In genomic region chr12:212799-213526, GRCh38 we compare ENCODE assay signal across 17 cellular contexts. TPM values are rescaled to one million over a fixed set of nuclear protein-coding genes. Genes with fewer than 3 reads are reported as not detected.
DNase-seq lines count a peak whose midpoint lies in the region; ATAC-seq, FAIRE-seq and TF ChIP-seq lines count a peak whose summit lies in the region.
"Had no signal": no experiment of that assay in that cellular context is flagged by ENCODE, and none has a peak within 500 bp of the region (broad histone marks: within the 10 kb centered on the region; RNA-seq: fewer than 3 reads in every experiment).

No MANE protein-coding gene starts in this region.

- H3F3A ChIP-seq in GM23248 (ENCODE audit: insufficient read depth), result no peaks in the 10 kb centered on the region

- dilution Hi-C loops in IMR-90 (cut with HindIII; ENCODE audit: low sequenced_read_pairs, unreplicated experiment), result no loop called here

- H3K79me2 ChIP-seq in GM23248 (ENCODE audit: insufficient read depth), result no peaks in the 10 kb centered on the region

- TF ChIP-seq RAD21 in A549 (conservative IDR thresholded peaks at IDR 0.05 in 1 of 2, IDR thresholded peaks at IDR 0.05 in 1 of 2) (no peak), IMR-90 (IDR thresholded peaks at IDR 0.05; ENCODE audit: low read length) (no peak)

- H3K14ac ChIP-seq in IMR-90 (replicated peaks; ENCODE audit: low read depth, low read length), result no peak overlapping the region

- no peak overlapping the region for H3K4me3 ChIP-seq in A549
- no peak overlapping the region for H3K4me3 ChIP-seq in IMR-90 (ENCODE audit: insufficient read depth, low read depth, low read length)
- H3K4me3 ChIP-seq in fibroblast of villous mesenchyme (ENCODE audit: low read depth, low read length), result no peak overlapping the region
- no peak overlapping the region for H3K4me3 ChIP-seq in GM23248

- no peak overlapping the region for H3K56ac ChIP-seq in IMR-90 (ENCODE audit: extremely low read depth, insufficient read depth, low read length)

- H2BK120ac ChIP-seq in IMR-90 (ENCODE audit: low read depth, low read length), result no peak overlapping the region

- CTCF ChIA-PET in A549 (lab: Yijun Ruan, JAX) (interaction anchor here (0.7 to 1.9 kb wide), 6 partner anchors 8 to 23 kb away, joined by 3 to 9 read pairs (median 6); no protein-coding TSS in a partner anchor), IMR-90 (lab: Yijun Ruan, JAX) (interaction anchor here (0.6 kb wide), 1 partner anchor 137 kb away, joined by 4 read pairs; no protein-coding TSS in a partner anchor)
- CTCF ChIA-PET in activated naive CD4-positive, alpha-beta T cell treated with anti-CD3 and anti-CD28 coated beads for 36 hours (lab: Charles Lee), result no interaction called here

- H4K20me1 ChIP-seq in IMR-90 (ENCODE audit: insufficient read depth, low read length) (no peaks in the 10 kb centered on the region; the same call in 1 of the 2 replicates), GM23248 (ENCODE audit: insufficient read depth) (no peaks in the 10 kb centered on the region)

- H4K91ac ChIP-seq in IMR-90 (ENCODE audit: insufficient read depth, low read depth, low read length), result no peak overlapping the region

- in situ Hi-C loops in IMR-90 (cut with MboI; ENCODE audit: low sequenced_read_pairs) (no loop called here), GM23248 (cut with MboI) (no loop called here)

- no peaks in the 10 kb centered on the region for H3K9me1 ChIP-seq in IMR-90 (ENCODE audit: insufficient read depth, low read length)

- peak overlapping the region; percentile 19 for H2AFZ ChIP-seq in IMR-90 (replicated peaks; ENCODE audit: low read length, poor library complexity)
- H2AFZ ChIP-seq in GM23248, result no peak overlapping the region

- no peaks in the 10 kb centered on the region for H3K79me1 ChIP-seq in IMR-90 (ENCODE audit: low read depth in 1 of 2, low read length in 2 of 2)

- TF ChIP-seq POLR2A in A549 (IDR thresholded peaks at IDR 0.05; ENCODE audit: low read length) (no peak), IMR-90 (IDR thresholded peaks at IDR 0.05; ENCODE audit: low read depth, low read length) (no peak)

- H3K27ac ChIP-seq in A549, result 0 out of 6 replicates have a peak overlapping the region, but pooled peaks of 1 of the 2 experiments have one; percentile 8
- H3K27ac ChIP-seq in IMR-90 (ENCODE audit: insufficient read depth, low read length), result no peak overlapping the region
- H3K27ac ChIP-seq in GM23248, result no peak overlapping the region

- no TSS peak for BruUV-seq in IMR-90 (replicated peaks; lab: Mats Ljungman, UMichigan)

- peak in 1 of 2 experiments; percentile 27; a peak in 3 of 6 replicates for ATAC-seq in A549
- ATAC-seq in IMR-90 (ENCODE audit: low read depth), result no peak; the same call in none of the 2 replicates
- ATAC-seq in GM18909 (IDR thresholded peaks at IDR 0.05; ENCODE audit: poor library complexity, unreplicated experiment), result no peak
- ATAC-seq: HCT116 had no signal

- H3K4ac ChIP-seq in IMR-90 (ENCODE audit: low read depth, low read length), result no peak overlapping the region

- intact Hi-C loops in IMR-90 (cut with micrococcal nuclease), result no loop called here
- intact Hi-C loops in activated naive CD4-positive, alpha-beta T cell treated with anti-CD3 and anti-CD28 coated beads for 36 hours (cut with micrococcal nuclease), result no loop called here

- no peak for TF ChIP-seq EP300 in A549 (IDR thresholded peaks at IDR 0.05)

- H3K27ac Mint-ChIP-seq in nephron progenitor cell, result no peak overlapping the region
- no peak overlapping the region for H3K27ac Mint-ChIP-seq in activated naive CD4-positive, alpha-beta T cell treated with anti-CD3 and anti-CD28 coated beads for 36 hours
- H3K27ac Mint-ChIP-seq: activated naive CD4-positive, alpha-beta T cell treated with anti-CD3 and anti-CD28 coated beads, Interleukin-2, amount 10 ng/mL, durations not matched to agents 7 days and 5 days had no signal

- no peak overlapping the region for H2AK9ac ChIP-seq in IMR-90 (replicated peaks; ENCODE audit: low read depth, low read length, poor library complexity)

- H3K9ac ChIP-seq in IMR-90 (ENCODE audit: low read depth, low read length), result no peak overlapping the region
- H3K9ac ChIP-seq in GM23248, result no peak overlapping the region

- H3K18ac ChIP-seq in IMR-90 (ENCODE audit: low read depth, low read length), result no peak overlapping the region

- no peak overlapping the region for H4K5ac ChIP-seq in IMR-90 (ENCODE audit: low read depth, low read length)

- no peak overlapping the region for H2BK20ac ChIP-seq in IMR-90 (ENCODE audit: low read depth, low read length)

- H3K4me1 ChIP-seq in A549 (peaks cover 18% of the 10 kb centered on the region), IMR-90 (ENCODE audit: control insufficient read depth, insufficient read depth, low read length) (peaks cover 2% of the 10 kb centered on the region; the same call in 1 of the 2 replicates), GM23248 (ENCODE audit: insufficient read depth) (no peaks in the 10 kb centered on the region)

- H3K4me2 ChIP-seq in A549, result peak overlapping the region; percentile 31; the same call in 2 of the 3 replicates
- H3K4me2 ChIP-seq in IMR-90 (ENCODE audit: low read depth, low read length), result no peak overlapping the region
- no peak overlapping the region for H3K4me2 ChIP-seq in GM23248 (ENCODE audit: unreplicated experiment)

- no peak overlapping the region for H2BK5ac ChIP-seq in IMR-90 (ENCODE audit: low read depth, low read length, poor library complexity, severe bottlenecking)

- H3K23ac ChIP-seq in IMR-90 (ENCODE audit: low read depth, low read length), result no peak overlapping the region

- H3K27me3 ChIP-seq in IMR-90 (ENCODE audit: control insufficient read depth, insufficient read depth, low read length) (peaks cover 72% of the 10 kb centered on the region), GM23248 (replicated peaks; ENCODE audit: insufficient read depth) (peaks cover 45% of the 10 kb centered on the region)

- H2AK5ac ChIP-seq in IMR-90 (ENCODE audit: low read depth, low read length), result no peak overlapping the region

- 57% methylated on average over 13 of the region's 21 CpGs for WGBS in A549 (ENCODE audit: missing lambda C conversion rate)
- 55% methylated on average over 12 of the region's 21 CpGs; no CpG with 5 or more reads in 1 of the 2 experiments for WGBS in IMR-90 (ENCODE audit: extremely low coverage in 2 of 2, insufficient read length in 1 of 2), 2 experiments
- 39 to 41% methylated on average over 20 to 21 of the region's 21 CpGs for WGBS in GM23248 (ENCODE audit: low coverage in 1 of 2, low lambda C conversion rate in 2 of 2, missing lambda C conversion rate in 2 of 2), 2 experiments

- DNase-seq in A549 (ENCODE audit: low read depth in 1 of 2, low spot score in 1 of 2) (no peak), IMR-90 (peak; percentile 6), fibroblast of villous mesenchyme (ENCODE audit: low read depth) (peak; percentile 17), nephron progenitor cell (no peak), NCI-H748 (lab: John Stamatoyannopoulos, UW; ENCODE audit: unreplicated experiment) (no peak), GM23248 (no peak)
- no peak for DNase-seq in activated naive CD4-positive, alpha-beta T cell treated with anti-CD3 and anti-CD28 coated beads for 36 hours
- DNase-seq: activated CD4-positive, alpha-beta T cell treated with anti-CD3 and anti-CD28 coated beads, Interleukin-2, amount 50 U/mL, for 4 hours; activated naive CD4-positive, alpha-beta T cell treated with anti-CD3 and anti-CD28 coated beads, Interleukin-2, amount 10 ng/mL, durations not matched to agents 7 days and 5 days; cortex of kidney; midbrain; NCI-H510A; stimulated activated CD4-positive, alpha-beta T cell treated with anti-CD3 and anti-CD28 coated beads, Interleukin-12 subunit alpha, Interleukin-12 subunit beta, amount 100 ng/mL, for 4 hours; SW 1271 had no signal

- FAIRE-seq in A549 (lab: Jason Lieb, UNC), result no peak

- H3K4me3 Mint-ChIP-seq in nephron progenitor cell, result peak overlapping the region; percentile 24
- no peak overlapping the region for H3K4me3 Mint-ChIP-seq in activated naive CD4-positive, alpha-beta T cell treated with anti-CD3 and anti-CD28 coated beads for 36 hours
- H3K4me3 Mint-ChIP-seq: activated naive CD4-positive, alpha-beta T cell treated with anti-CD3 and anti-CD28 coated beads, Interleukin-2, amount 10 ng/mL, durations not matched to agents 7 days and 5 days had no signal

- H3K9me3 Mint-ChIP-seq in nephron progenitor cell, result no peaks in the 10 kb centered on the region
- no peaks in the 10 kb centered on the region for H3K9me3 Mint-ChIP-seq in activated naive CD4-positive, alpha-beta T cell treated with anti-CD3 and anti-CD28 coated beads for 36 hours
- H3K9me3 Mint-ChIP-seq: activated naive CD4-positive, alpha-beta T cell treated with anti-CD3 and anti-CD28 coated beads, Interleukin-2, amount 10 ng/mL, durations not matched to agents 7 days and 5 days had no signal

- peaks cover 75% of the 10 kb centered on the region for H3K4me1 Mint-ChIP-seq in nephron progenitor cell
- peaks cover 2% of the 10 kb centered on the region for H3K4me1 Mint-ChIP-seq in activated naive CD4-positive, alpha-beta T cell treated with anti-CD3 and anti-CD28 coated beads for 36 hours (ENCODE audit: low read depth)
- H3K4me1 Mint-ChIP-seq: activated naive CD4-positive, alpha-beta T cell treated with anti-CD3 and anti-CD28 coated beads, Interleukin-2, amount 10 ng/mL, durations not matched to agents 7 days and 5 days had no signal

- H3K36me3 ChIP-seq in IMR-90 (ENCODE audit: control insufficient read depth, insufficient read depth, low read length) (no peaks in the 10 kb centered on the region), GM23248 (ENCODE audit: low read depth) (no peaks in the 10 kb centered on the region)

- H3K27me3 Mint-ChIP-seq in nephron progenitor cell (ENCODE audit: low read depth, poor library complexity), result peaks cover 17% of the 10 kb centered on the region
- peaks cover 27% of the 10 kb centered on the region for H3K27me3 Mint-ChIP-seq in activated naive CD4-positive, alpha-beta T cell treated with anti-CD3 and anti-CD28 coated beads for 36 hours (ENCODE audit: low read depth)

- H4K8ac ChIP-seq in IMR-90 (ENCODE audit: low read depth in 2 of 2, low read length in 2 of 2), result no peak overlapping the region

- no peak for TF ChIP-seq CTCF in A549 (IDR thresholded peaks at IDR 0.05)
- TF ChIP-seq CTCF in IMR-90 (conservative IDR thresholded peaks at IDR 0.05; ENCODE audit: low read depth, low read length), result no peak
- no peak for TF ChIP-seq CTCF in fibroblast of villous mesenchyme (IDR thresholded peaks at IDR 0.05; ENCODE audit: insufficient read depth, low read depth, low read length)
- TF ChIP-seq CTCF in nephron progenitor cell (IDR thresholded peaks at IDR 0.05), result no peak

- H3K9me3 ChIP-seq in A549 (no peaks in the 10 kb centered on the region), IMR-90 (ENCODE audit: control insufficient read depth, insufficient read depth, low read length) (no peaks in the 10 kb centered on the region), GM23248 (ENCODE audit: low read depth) (no peaks in the 10 kb centered on the region)

- no peak overlapping the region for H2BK15ac ChIP-seq in IMR-90 (ENCODE audit: low read depth, low read length)

- POLR2A ChIA-PET in A549 (lab: Yijun Ruan, JAX), result no interaction called here
- POLR2A ChIA-PET in IMR-90 (lab: Charles Lee; ENCODE audit: unreplicated experiment), result no interaction called here

- H3K9me2 ChIP-seq in GM23248 (ENCODE audit: insufficient read depth), result no peaks in the 10 kb centered on the region

- H3K36me3 Mint-ChIP-seq in nephron progenitor cell (ENCODE audit: low read depth), result no peaks in the 10 kb centered on the region
- H3K36me3 Mint-ChIP-seq in activated naive CD4-positive, alpha-beta T cell treated with anti-CD3 and anti-CD28 coated beads for 36 hours (ENCODE audit: low read depth), result no peaks in the 10 kb centered on the region
- H3K36me3 Mint-ChIP-seq: activated naive CD4-positive, alpha-beta T cell treated with anti-CD3 and anti-CD28 coated beads, Interleukin-2, amount 10 ng/mL, durations not matched to agents 7 days and 5 days had no signal

RNA-seq across cellular contexts. Expression of gene SLC6A12, which starts 1.0 kb away (rescaled TPM):
- polyA plus RNA-seq in A549 (2011; rRNA removed) (0.78 and 1.2 TPM in 2 replicates), A549 (2017; fragmentation: RNase III; extraction: RNeasy Plus Mini Kit Qiagen cat#74134 plus additional on column Dnase treatment) (0.88 to 4.4 TPM (median 3.9 TPM) in 3 replicates), IMR-90 (2012; rRNA removed) (not detected in 2 replicates), GM23248 (2016; fragmentation: Nextera tagmentation; extraction: Ambion mirVana) (not detected in 2 replicates)
- polyA plus RNA-seq in A549 (2012; cell fraction: cytosol; rRNA removed), result 0.08 and 0.29 TPM in 2 replicates
- 0.39 and 0.42 TPM in 2 replicates for polyA plus RNA-seq in A549 (2012; cell fraction: nucleus; rRNA removed)
- 2.3 and 3.7 TPM in 2 replicates for polyA minus RNA-seq in A549 (2011; rRNA and poly(A)+ RNA removed)
- total RNA-seq in IMR-90 (2012; rRNA removed) (not detected in 2 replicates), fibroblast of villous mesenchyme (not detected in 2 replicates)
- 0.01 TPM in 1 of 2 replicates, not detected in the other for polyA plus RNA-seq in IMR-90 (2012; cell fraction: cytosol; rRNA removed)
- polyA plus RNA-seq in IMR-90 (2012; cell fraction: nucleus; rRNA removed; ENCODE audit: low replicate concordance), result 0.10 TPM in 1 of 2 replicates, not detected in the other
- not detected in 2 replicates for total RNA-seq in GM23248 (2014; rRNA removed; shearing (Covaris generic))
- total RNA-seq in activated naive CD4-positive, alpha-beta T cell treated with anti-CD3 and anti-CD28 coated beads for 36 hours, result under 1 TPM in 1 of 2 experiments, not detected in 1; 0.21 TPM
- polyA plus RNA-seq: BJ had no signal

RNA-seq across cellular contexts. Expression of gene SLC6A13, which starts 49.7 kb away (rescaled TPM):
- polyA plus RNA-seq in A549 (2011; rRNA removed) (0.22 and 0.43 TPM in 2 replicates), A549 (2017; fragmentation: RNase III; extraction: RNeasy Plus Mini Kit Qiagen cat#74134 plus additional on column Dnase treatment) (0.20 to 0.61 TPM (median 0.49 TPM) in 3 replicates), IMR-90 (2012; rRNA removed) (0.10 TPM in 1 of 2 replicates, not detected in the other), GM23248 (2016; fragmentation: Nextera tagmentation; extraction: Ambion mirVana) (not detected in 2 replicates)
- 0.09 and 0.11 TPM in 2 replicates for polyA plus RNA-seq in A549 (2012; cell fraction: cytosol; rRNA removed)
- polyA plus RNA-seq in A549 (2012; cell fraction: nucleus; rRNA removed), result 1.0 and 1.4 TPM in 2 replicates
- polyA minus RNA-seq in A549 (2011; rRNA and poly(A)+ RNA removed), result 0.17 and 0.24 TPM in 2 replicates
- total RNA-seq in IMR-90 (2012; rRNA removed) (under 0.01 and 0.28 TPM in 2 replicates), fibroblast of villous mesenchyme (not detected in 2 replicates)
- 0.05 TPM in 1 of 2 replicates, not detected in the other for polyA plus RNA-seq in IMR-90 (2012; cell fraction: cytosol; rRNA removed)
- 0.45 and 1.1 TPM in 2 replicates for polyA plus RNA-seq in IMR-90 (2012; cell fraction: nucleus; rRNA removed; ENCODE audit: low replicate concordance)
- not detected in 2 replicates for total RNA-seq in GM23248 (2014; rRNA removed; shearing (Covaris generic))
- not detected for total RNA-seq in activated naive CD4-positive, alpha-beta T cell treated with anti-CD3 and anti-CD28 coated beads for 36 hours
- polyA plus RNA-seq: BJ had no signal

Comparison
In these comparisons a context has a peak if more than half of its experiments do, and no peak if none do; other contexts are left out.
1. DNase-seq: peak in IMR-90 (single experiment) and fibroblast of villous mesenchyme (single experiment); none in A549 (0 of 2), nephron progenitor cell (single experiment), NCI-H748 (single experiment), GM23248 (single experiment) and activated naive CD4-positive, alpha-beta T cell treated with anti-CD3 and anti-CD28 coated beads for 36 hours (single experiment).